ENCODE assay signal across 8 cellular contexts in the genomic region with DNA sequence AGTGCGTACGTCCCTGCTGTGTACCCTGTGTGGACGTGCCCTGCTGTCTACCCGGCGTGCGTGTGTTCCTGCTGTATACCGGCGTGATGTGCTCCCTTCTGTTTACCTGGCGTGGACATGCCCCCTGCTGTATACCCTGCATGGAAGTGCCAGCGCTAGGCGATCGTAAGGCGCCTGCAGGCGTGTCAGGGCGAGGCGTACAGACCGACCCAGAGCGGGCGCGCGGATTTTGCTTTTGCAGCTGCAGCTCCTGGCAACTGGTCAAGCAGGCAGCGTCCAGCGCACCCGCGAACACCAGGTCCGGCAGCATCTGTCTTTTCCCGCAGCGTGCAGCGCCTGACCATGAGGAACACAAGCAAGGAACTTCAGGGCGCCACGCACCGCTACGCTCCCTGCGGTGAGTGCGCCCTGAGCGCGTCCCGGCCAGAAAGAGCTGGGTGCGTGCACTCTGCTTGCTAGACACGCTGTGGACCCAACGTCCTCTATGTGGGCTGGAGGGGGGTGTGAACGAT.
DNase-seq lines count a peak whose midpoint lies in the region; ATAC-seq and TF ChIP-seq lines count a peak whose summit lies in the region.

No MANE protein-coding gene starts in this region.

- in situ Hi-C loops in astrocyte of the spinal cord (cut with HindIII; ENCODE audit: low sequenced_read_pairs): no loop called here

- peak; percentile 39 for DNase-seq in COR-L47 (lab: John Stamatoyannopoulos, UW)
- DNase-seq in astrocyte of the spinal cord (ENCODE audit: low read depth, low spot score): peak; percentile 35
- peak; percentile 36 for DNase-seq in iris pigment epithelial cell (ENCODE audit: low read depth)
- no peak for DNase-seq in NCI-H2171 (lab: John Stamatoyannopoulos, UW)
- DNase-seq in central memory CD4-positive, alpha-beta T cell: no peak
- no peak for DNase-seq in NCI-H2171 treated with DMSO at 0.1 percent for 48 hours (lab: John Stamatoyannopoulos, UW)

- peak overlapping the region; percentile 28 for H3K27ac Mint-ChIP-seq in stimulated activated memory B cell treated with anti-CD40 and anti-IgM and Interleukin-4, amounts not matched to agents 10 μg/mL and 1 μg/mL and 100 μg/mL, for 72 hours

- peaks cover 2% of the 10 kb centered on the region for H3K9me3 Mint-ChIP-seq in stimulated activated memory B cell treated with anti-CD40 and anti-IgM and Interleukin-4, amounts not matched to agents 10 μg/mL and 1 μg/mL and 100 μg/mL, for 72 hours

- H3K4me3 Mint-ChIP-seq in stimulated activated memory B cell treated with anti-CD40 and anti-IgM and Interleukin-4, amounts not matched to agents 10 μg/mL and 1 μg/mL and 100 μg/mL, for 72 hours: peak overlapping the region; percentile 77

- peaks cover 10% of the 10 kb centered on the region for H3K4me1 Mint-ChIP-seq in stimulated activated memory B cell treated with anti-CD40 and anti-IgM and Interleukin-4, amounts not matched to agents 10 μg/mL and 1 μg/mL and 100 μg/mL, for 72 hours

- H3K4me3 ChIP-seq in astrocyte of the spinal cord (ENCODE audit: low read depth, low read length): peak overlapping the region; percentile 53

- H3K36me3 Mint-ChIP-seq in stimulated activated memory B cell treated with anti-CD40 and anti-IgM and Interleukin-4, amounts not matched to agents 10 μg/mL and 1 μg/mL and 100 μg/mL, for 72 hours: no peaks in the 10 kb centered on the region

- H3K27me3 Mint-ChIP-seq in stimulated activated memory B cell treated with anti-CD40 and anti-IgM and Interleukin-4, amounts not matched to agents 10 μg/mL and 1 μg/mL and 100 μg/mL, for 72 hours: peaks cover 48% of the 10 kb centered on the region

- no peak for TF ChIP-seq CTCF in astrocyte of the spinal cord (IDR thresholded peaks at IDR 0.05; ENCODE audit: low read depth, low read length)

- ATAC-seq in HG03108 (IDR thresholded peaks at IDR 0.05; ENCODE audit: unreplicated experiment): peak; percentile 16
- no peak for ATAC-seq in stimulated activated memory B cell treated with anti-CD40 and anti-IgM and Interleukin-4, amounts not matched to agents 10 μg/mL and 1 μg/mL and 100 μg/mL, for 72 hours

Comparison
In these comparisons a context has a peak if more than half of its experiments do, and no peak if none do; other contexts are left out.
1. DNase-seq: peak in COR-L47 (single experiment), astrocyte of the spinal cord (single experiment) and iris pigment epithelial cell (single experiment); none in NCI-H2171 (single experiment), central memory CD4-positive, alpha-beta T cell (single experiment) and NCI-H2171 treated with DMSO at 0.1 percent for 48 hours (single experiment).